In the genomic region with DNA sequence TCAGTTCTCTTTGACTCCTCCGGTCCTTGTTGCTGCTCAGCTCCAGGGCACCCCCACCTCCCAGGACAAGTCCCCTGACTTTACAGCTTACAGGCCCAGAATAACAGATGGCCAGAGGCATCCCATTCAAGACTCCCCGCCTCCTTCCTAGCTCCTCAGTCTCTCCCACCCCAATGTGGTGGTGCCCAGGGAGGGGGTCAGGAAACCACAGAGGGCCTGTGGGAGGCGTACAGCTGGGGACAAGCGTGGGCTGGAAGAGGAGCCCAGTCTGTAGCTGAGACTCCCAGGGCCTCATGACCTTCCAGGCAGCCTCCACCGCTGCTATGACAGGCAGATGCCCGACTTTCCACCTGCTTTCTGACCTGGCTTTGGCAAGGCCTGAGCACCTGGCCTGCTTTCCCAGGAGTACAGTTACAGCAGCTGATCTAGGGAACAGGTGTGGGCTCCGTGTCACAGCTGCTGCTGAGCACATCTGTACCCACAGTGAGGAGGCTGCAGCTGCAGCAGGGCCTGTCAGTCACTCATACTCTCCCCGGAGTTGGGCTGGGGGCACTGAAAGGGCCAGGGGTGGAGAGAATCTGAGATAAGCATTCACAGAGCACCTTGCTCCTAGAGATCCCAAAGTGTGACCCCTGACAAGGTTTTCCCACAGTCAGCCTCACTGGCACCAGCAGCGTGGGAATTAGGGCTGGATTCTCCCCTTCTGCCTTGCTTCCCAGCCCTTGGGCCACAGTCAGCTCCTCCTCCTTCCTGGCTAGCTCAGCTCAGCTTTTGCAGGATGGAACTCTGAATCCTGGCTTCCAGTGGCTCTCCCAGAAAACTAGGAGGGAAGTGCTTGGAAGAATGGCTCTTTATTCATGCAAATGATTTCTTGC, we compare ENCODE assay signal across 12 cellular contexts. TPM values are rescaled to one million over a fixed set of nuclear protein-coding genes. Genes with fewer than 3 reads are reported as not detected.
DNase-seq lines count a peak whose midpoint lies in the region; FAIRE-seq and TF ChIP-seq lines count a peak whose summit lies in the region.
"Had no signal": no experiment of that assay in that cellular context is flagged by ENCODE, and none has a peak within 500 bp of the region (broad histone marks: within the 10 kb centered on the region; RNA-seq: fewer than 3 reads in every experiment).

No MANE protein-coding gene starts in this region.

- peak overlapping the region; percentile 60; the same call in 1 of the 2 replicates for H2BK12ac ChIP-seq in H1 (ENCODE audit: low read depth, low read length)

- no peak overlapping the region for H3K14ac ChIP-seq in H1 (ENCODE audit: insufficient read length)

- no peak overlapping the region for H2BK5ac ChIP-seq in H1 (ENCODE audit: low read depth, low read length)

- no peak overlapping the region for H3K23ac ChIP-seq in H1 (ENCODE audit: insufficient read length)

- H3K23me2 ChIP-seq in H1 (ENCODE audit: low read depth, low read length): no peaks in the 10 kb centered on the region

- H3K9me3 ChIP-seq in H1 (ENCODE audit: insufficient read depth in 2 of 2, low read depth in 1 of 2, low read length in 1 of 2): no peaks in the 10 kb centered on the region

- no peak for FAIRE-seq in H1 (lab: Jason Lieb, UNC)

- H3K27ac Mint-ChIP-seq in progenitor cell of endocrine pancreas (peak overlapping the region; percentile 45), CD14-positive monocyte (no peak overlapping the region)
- H3K27ac Mint-ChIP-seq in activated CD4-positive, alpha-beta memory T cell treated with anti-CD3 and anti-CD28 coated beads, Interleukin-2, amount 10 ng/mL, durations not matched to agents 7 days and 5 days: no peak overlapping the region
- H3K27ac Mint-ChIP-seq: activated T-cell treated with anti-CD3 and anti-CD28 coated beads, Interleukin-2, amount 50 U/mL, for 24 hours; immature natural killer cell had no signal

- no peaks in the 10 kb centered on the region for H3K9me3 Mint-ChIP-seq in progenitor cell of endocrine pancreas (ENCODE audit: low read depth)
- no peaks in the 10 kb centered on the region for H3K9me3 Mint-ChIP-seq in CD14-positive monocyte
- no peaks in the 10 kb centered on the region for H3K9me3 Mint-ChIP-seq in activated CD4-positive, alpha-beta memory T cell treated with anti-CD3 and anti-CD28 coated beads, Interleukin-2, amount 10 ng/mL, durations not matched to agents 7 days and 5 days
- H3K9me3 Mint-ChIP-seq: activated T-cell treated with anti-CD3 and anti-CD28 coated beads, Interleukin-2, amount 50 U/mL, for 24 hours; immature natural killer cell had no signal

- H3K36me3 Mint-ChIP-seq in progenitor cell of endocrine pancreas (ENCODE audit: insufficient read depth): no peaks in the 10 kb centered on the region
- peaks cover 14 to 16% of the 10 kb centered on the region in 2 donors for H3K36me3 Mint-ChIP-seq in CD14-positive monocyte
- H3K36me3 Mint-ChIP-seq in activated CD4-positive, alpha-beta memory T cell treated with anti-CD3 and anti-CD28 coated beads, Interleukin-2, amount 10 ng/mL, durations not matched to agents 7 days and 5 days (ENCODE audit: low read depth): peaks cover 5% of the 10 kb centered on the region

- no peaks in the 10 kb centered on the region for H4K20me1 ChIP-seq in H1 (replicated peaks in 1 of 2; ENCODE audit: control insufficient read depth in 1 of 2, insufficient read depth in 2 of 2, low read length in 2 of 2)

- no peak overlapping the region; the same call in 1 of the 2 replicates for H3K18ac ChIP-seq in H1 (ENCODE audit: extremely low read depth, low read length)

- intact Hi-C loops in CD14-positive monocyte (cut with micrococcal nuclease): loop anchor here (2.0 to 5.0 kb wide), 2 partner anchors 173 to 261 kb away; no protein-coding TSS in a partner anchor

- H3K36me3 ChIP-seq in H1 (ENCODE audit: control insufficient read depth in 2 of 4, insufficient read depth in 4 of 4, low read length in 3 of 4): no peaks in the 10 kb centered on the region

- H2AK5ac ChIP-seq in H1 (ENCODE audit: low read depth, low read length): 0 out of 2 replicates have a peak overlapping the region, but pooled peaks have one; percentile 49

- POLR2A ChIA-PET in H1 (lab: Charles Lee; ENCODE audit: partially characterized antibody): interaction anchor here (0.9 to 1.9 kb wide), 4 partner anchors 8 to 193 kb away, joined by 3 to 7 read pairs (median 4); no protein-coding TSS in a partner anchor
- POLR2A ChIA-PET in activated CD4-positive, alpha-beta memory T cell treated with anti-CD3 and anti-CD28 coated beads, Interleukin-2, amount 10 ng/mL, durations not matched to agents 7 days and 5 days (lab: Charles Lee): no interaction called here

- H3K4me1 Mint-ChIP-seq in progenitor cell of endocrine pancreas (ENCODE audit: low read depth) (peaks cover 1% of the 10 kb centered on the region), CD14-positive monocyte (peaks cover 24% of the 10 kb centered on the region)
- H3K4me1 Mint-ChIP-seq in activated CD4-positive, alpha-beta memory T cell treated with anti-CD3 and anti-CD28 coated beads, Interleukin-2, amount 10 ng/mL, durations not matched to agents 7 days and 5 days: peaks cover 3% of the 10 kb centered on the region
- H3K4me1 Mint-ChIP-seq: immature natural killer cell had no signal

- H3K9ac ChIP-seq in H1 (replicated peaks in 1 of 4; ENCODE audit: extremely low read depth in 1 of 4, low read depth in 3 of 4, low read length in 3 of 4): no peak overlapping the region

- peak overlapping the region; percentile 25 for H4K91ac ChIP-seq in H1 (replicated peaks; ENCODE audit: insufficient read length, low read length)

- H3K27me3 Mint-ChIP-seq in progenitor cell of endocrine pancreas (peaks cover 38% of the 10 kb centered on the region), CD14-positive monocyte (ENCODE audit: low read depth in 3 of 3) (peaks cover 1 to 6% (median 3%) of the 10 kb centered on the region in 3 donors)
- peaks cover 11% of the 10 kb centered on the region for H3K27me3 Mint-ChIP-seq in activated CD4-positive, alpha-beta memory T cell treated with anti-CD3 and anti-CD28 coated beads, Interleukin-2, amount 10 ng/mL, durations not matched to agents 7 days and 5 days

- TF ChIP-seq CTCF in H1 (IDR thresholded peaks at IDR 0.05; ENCODE audit: control extremely low read depth in 1 of 3, insufficient read depth in 1 of 3, low read depth in 1 of 3, low read length in 3 of 3) (no peak), progenitor cell of endocrine pancreas (IDR thresholded peaks at IDR 0.05; ENCODE audit: unreplicated experiment) (no peak), CD14-positive monocyte (IDR thresholded peaks at IDR 0.05) (no peak)

- no peak overlapping the region for H3K4ac ChIP-seq in H1 (replicated peaks; ENCODE audit: insufficient read length, low read depth, low read length)

- no peaks in the 10 kb centered on the region for H3K79me2 ChIP-seq in H1 (ENCODE audit: control insufficient read depth in 1 of 2, insufficient read depth in 2 of 2, low read length in 2 of 2)

- H3K27ac ChIP-seq in H1 (ENCODE audit: low read depth, low read length): no peak overlapping the region

- 74% methylated on average over 9 of the region's 9 CpGs; no CpG with 5 or more reads in 1 of the 2 experiments for WGBS in H1 (ENCODE audit: extremely low coverage in 1 of 2, insufficient coverage in 1 of 2, insufficient read length in 1 of 2, insufficient replicate concordance in 2 of 2, low coverage in 1 of 2, low lambda C conversion rate in 2 of 2, missing lambda C conversion rate in 1 of 2), 2 experiments

- H3K4me1 ChIP-seq in H1 (replicated peaks in 1 of 4; ENCODE audit: control insufficient read depth in 3 of 4, insufficient read depth in 4 of 4, low read length in 3 of 4): peaks cover 0 to 5% (median 3%) of the 10 kb centered on the region in 4 experiments; a peak in 3 of 7 replicates

- CTCF ChIA-PET in H1 (lab: Charles Lee; ENCODE audit: partially characterized antibody): interaction anchor here (0.5 to 43.8 kb wide), 45 partner anchors 8 to 361 kb away, joined by 3 to 929 read pairs (median 4); a partner anchor contains a TSS
- CTCF ChIA-PET in activated CD4-positive, alpha-beta memory T cell treated with anti-CD3 and anti-CD28 coated beads, Interleukin-2, amount 10 ng/mL, durations not matched to agents 7 days and 5 days (lab: Charles Lee): interaction anchor here (0.7 to 2.1 kb wide), 4 partner anchors 22 to 262 kb away, joined by 3 to 10 read pairs (median 3); no protein-coding TSS in a partner anchor

- no peak overlapping the region for H3K4me3 Mint-ChIP-seq in progenitor cell of endocrine pancreas (ENCODE audit: low read depth)
- H3K4me3 Mint-ChIP-seq in CD14-positive monocyte: peak overlapping the region in 1 of 2 donors; percentile 16
- no peak overlapping the region for H3K4me3 Mint-ChIP-seq in activated CD4-positive, alpha-beta memory T cell treated with anti-CD3 and anti-CD28 coated beads, Interleukin-2, amount 10 ng/mL, durations not matched to agents 7 days and 5 days
- H3K4me3 Mint-ChIP-seq: activated T-cell treated with anti-CD3 and anti-CD28 coated beads, Interleukin-2, amount 50 U/mL, for 24 hours; immature natural killer cell had no signal

- H3K79me1 ChIP-seq in H1 (ENCODE audit: low read depth, low read length): no peaks in the 10 kb centered on the region

- peak; percentile 34 for DNase-seq in GM03348 (ENCODE audit: low spot score)
- peak; percentile 83 for DNase-seq in NCI-H2196 (lab: John Stamatoyannopoulos, UW; ENCODE audit: unreplicated experiment)
- DNase-seq in H1 (ENCODE audit: low read depth in 1 of 2, low spot score in 2 of 2): no peak
- no peak for DNase-seq in progenitor cell of endocrine pancreas (ENCODE audit: low spot score, unreplicated experiment)
- no peak for DNase-seq in activated effector memory CD4-positive, alpha-beta T cell treated with anti-CD3 and anti-CD28 coated beads, Interleukin-2, amount 50 U/mL, for 16 hours
- DNase-seq in nucleus accumbens (lab: John Stamatoyannopoulos, UW): no peak
- DNase-seq in CD14-positive monocyte (ENCODE audit: low spot score): no peak
- DNase-seq in activated CD4-positive, alpha-beta memory T cell treated with anti-CD3 and anti-CD28 coated beads, Interleukin-2, amount 10 ng/mL, durations not matched to agents 7 days and 5 days: no peak
- DNase-seq: activated T-cell treated with anti-CD3 and anti-CD28 coated beads, Interleukin-2, amount 50 U/mL, for 24 hours; immature natural killer cell; NCI-H187 treated with DMSO at 0.1 percent for 48 hours; T-helper 1 cell had no signal

- no peak for TF ChIP-seq EP300 in H1 (IDR thresholded peaks at IDR 0.05; ENCODE audit: borderline replicate concordance in 1 of 2, low read depth in 2 of 2, low read length in 2 of 2)

- H4K8ac ChIP-seq in H1 (ENCODE audit: extremely low read depth, insufficient read depth, low read length): no peak overlapping the region; the same call in 1 of the 2 replicates

- TF ChIP-seq RAD21 in H1 (IDR thresholded peaks at IDR 0.05 in 1 of 2, conservative IDR thresholded peaks at IDR 0.05 in 1 of 2; ENCODE audit: low read depth in 2 of 2, low read length in 2 of 2): no peak

- H2BK20ac ChIP-seq in H1 (ENCODE audit: low read length): no peak overlapping the region

- H4K5ac ChIP-seq in H1 (ENCODE audit: insufficient read length, low read depth, low read length): no peak overlapping the region

- TF ChIP-seq POLR2A in H1 (IDR thresholded peaks at IDR 0.05; ENCODE audit: control extremely low read depth in 1 of 2, low read depth in 2 of 2, low read length in 2 of 2): no peak

- no peak overlapping the region for H2BK120ac ChIP-seq in H1 (replicated peaks; ENCODE audit: low read depth, low read length)

- H3K4me2 ChIP-seq in H1 (ENCODE audit: insufficient read depth in 1 of 2, low read depth in 2 of 2, low read length in 2 of 2): no peak overlapping the region

- H3K4me3 ChIP-seq in H1 (ENCODE audit: extremely low read depth in 1 of 4, insufficient read depth in 2 of 4, low read depth in 3 of 4, low read length in 4 of 4): no peak overlapping the region

- no peak overlapping the region for H2BK15ac ChIP-seq in H1 (ENCODE audit: low read length)

- H3K56ac ChIP-seq in H1 (replicated peaks; ENCODE audit: insufficient read length, low read depth, low read length): no peak overlapping the region

- no peak overlapping the region for H2AFZ ChIP-seq in H1 (ENCODE audit: low read length)

- H3K27me3 ChIP-seq in H1 (replicated peaks in 1 of 4; ENCODE audit: control insufficient read depth in 3 of 4, extremely low read depth in 1 of 4, insufficient read depth in 3 of 4, low read length in 3 of 4): no peaks in the 10 kb centered on the region

RNA-seq across cellular contexts. Expression of a gene that starts 7.1 kb away (rescaled TPM):
- 42.7 and 43.6 TPM in 2 replicates for total RNA-seq in H1 (2021; fragmentation: NEBNext Ultra II Directional; extraction: Animal tissue kit (Norgen Biotek cat#: 25700))
- polyA plus RNA-seq in H1 (2011; rRNA removed) (9.9 and 12.2 TPM in 2 replicates), CD14-positive monocyte (under 1 TPM; 0.37 to 0.89 TPM)
- 6.1 TPM for polyA plus RNA-seq in H1 (2011; cell fraction: cytosol; rRNA removed)
- 21.8 TPM for polyA plus RNA-seq in H1 (2011; cell fraction: nucleus; rRNA removed)
- polyA plus RNA-seq in H1 (2012, experiment 1 of 2): 18.4 to 24.2 TPM (median 23.3 TPM) in 4 replicates
- 6.4 TPM for polyA plus RNA-seq in H1 (2012, experiment 2 of 2)
- polyA plus RNA-seq in H1 (2013, experiment 1 of 2): 16.4 TPM
- 14.6 TPM for polyA plus RNA-seq in H1 (2013, experiment 2 of 2)
- polyA minus RNA-seq in H1 (2011; rRNA and poly(A)+ RNA removed): 23.8 and 26.1 TPM in 2 replicates
- polyA minus RNA-seq in H1 (2011; cell fraction: cytosol; rRNA and poly(A)+ RNA removed): 24.7 TPM
- 27.6 TPM for polyA minus RNA-seq in H1 (2011; cell fraction: nucleus; rRNA and poly(A)+ RNA removed)
- 53.4 and 55.2 TPM in 2 replicates for total RNA-seq in progenitor cell of endocrine pancreas
- total RNA-seq in activated CD4-positive, alpha-beta memory T cell treated with anti-CD3 and anti-CD28 coated beads, Interleukin-2, amount 10 ng/mL, durations not matched to agents 7 days and 5 days: 1 to 10 TPM; 2.8 to 3.0 TPM

RNA-seq across cellular contexts. Expression of a gene that starts 24.9 kb away (rescaled TPM):
- total RNA-seq in H1 (2021; fragmentation: NEBNext Ultra II Directional; extraction: Animal tissue kit (Norgen Biotek cat#: 25700)): 22.3 and 24.1 TPM in 2 replicates
- polyA plus RNA-seq in H1 (2011; rRNA removed) (13.2 and 14.2 TPM in 2 replicates), CD14-positive monocyte (100 to 1,000 TPM in 1 of 2 donors, 10 to 100 TPM in 1; 98.8 to 111 TPM)
- polyA plus RNA-seq in H1 (2011; cell fraction: cytosol; rRNA removed): 13.4 TPM
- polyA plus RNA-seq in H1 (2011; cell fraction: nucleus; rRNA removed): 14.7 TPM
- polyA plus RNA-seq in H1 (2012, experiment 1 of 2): 12.4 to 15.0 TPM (median 13.8 TPM) in 4 replicates
- polyA plus RNA-seq in H1 (2012, experiment 2 of 2): 20.3 TPM
- polyA plus RNA-seq in H1 (2013, experiment 1 of 2): 15.9 TPM
- polyA plus RNA-seq in H1 (2013, experiment 2 of 2): 15.4 TPM
- polyA minus RNA-seq in H1 (2011; rRNA and poly(A)+ RNA removed): 10.5 and 12.6 TPM in 2 replicates
- 9.5 TPM for polyA minus RNA-seq in H1 (2011; cell fraction: cytosol; rRNA and poly(A)+ RNA removed)
- 9.3 TPM for polyA minus RNA-seq in H1 (2011; cell fraction: nucleus; rRNA and poly(A)+ RNA removed)
- total RNA-seq in progenitor cell of endocrine pancreas: 19.4 and 23.2 TPM in 2 replicates
- total RNA-seq in activated CD4-positive, alpha-beta memory T cell treated with anti-CD3 and anti-CD28 coated beads, Interleukin-2, amount 10 ng/mL, durations not matched to agents 7 days and 5 days: 10 to 100 TPM; 77.1 to 77.8 TPM

Comparison
In these comparisons a context has a peak if more than half of its experiments do, and no peak if none do; other contexts are left out.
1. DNase-seq: peak in GM03348 (single experiment) and NCI-H2196 (single experiment); none in H1 (0 of 2), progenitor cell of endocrine pancreas (single experiment), activated effector memory CD4-positive, alpha-beta T cell treated with anti-CD3 and anti-CD28 coated beads, Interleukin-2, amount 50 U/mL, for 16 hours (single experiment), nucleus accumbens (0 of 56), CD14-positive monocyte (single experiment) and activated CD4-positive, alpha-beta memory T cell treated with anti-CD3 and anti-CD28 coated beads, Interleukin-2, amount 10 ng/mL, durations not matched to agents 7 days and 5 days (single experiment).
2. RNA of a gene that starts 7.1 kb away (total RNA-seq): 53.4 to 55.2 TPM in progenitor cell of endocrine pancreas and 42.7 to 43.6 TPM in H1; 2.8 to 3.0 TPM in activated CD4-positive, alpha-beta memory T cell treated with anti-CD3 and anti-CD28 coated beads, Interleukin-2, amount 10 ng/mL, durations not matched to agents 7 days and 5 days; every median in the first group is over 10 times any median in the second.